8 cellular contexts compared by ENCODE assay signal in genomic region chr7:93245525-93246432, GRCh38. TPM values are rescaled to one million over a fixed set of nuclear protein-coding genes. Genes with fewer than 3 reads are reported as not detected.
DNase-seq lines count a peak whose midpoint lies in the region; ATAC-seq and TF ChIP-seq lines count a peak whose summit lies in the region.

No MANE protein-coding gene starts in this region.

- H3K4me3 Mint-ChIP-seq in endodermal cell (no peak overlapping the region), nephron progenitor cell (no peak overlapping the region)

- no peak overlapping the region for H3K27ac Mint-ChIP-seq in endodermal cell
- H3K27ac Mint-ChIP-seq in nephron progenitor cell = no peak overlapping the region

- WGBS in endodermal cell (ENCODE audit: insufficient coverage in 1 of 2, insufficient read length in 1 of 2), 2 experiments = 73 to 80% methylated on average over 2 to 9 of the region's 9 CpGs

- H3K9me3 ChIP-seq in OCI-LY3 (ENCODE audit: insufficient read depth, low read length) = no peaks in the 10 kb centered on the region
- H3K9me3 ChIP-seq in endodermal cell (ENCODE audit: control insufficient read depth, low read length) = no peaks in the 10 kb centered on the region

- ATAC-seq in GM21723 (IDR thresholded peaks at IDR 0.05; ENCODE audit: unreplicated experiment) = peak; percentile 54

- peak; percentile 10 for DNase-seq in AG09309 (ENCODE audit: low read depth)
- DNase-seq in endodermal cell = no peak
- DNase-seq in nephron progenitor cell = no peak
- no peak for DNase-seq in cortex of kidney (lab: John Stamatoyannopoulos, UW)
- DNase-seq in NCI-H345 treated with DMSO at 0.1 percent for 48 hours (lab: John Stamatoyannopoulos, UW; ENCODE audit: unreplicated experiment) = no peak
- no peak for DNase-seq in COLO668 (lab: John Stamatoyannopoulos, UW; ENCODE audit: unreplicated experiment)

- H3K4me3 ChIP-seq in AG09309 (ENCODE audit: control insufficient read depth, low read depth, low read length) (no peak overlapping the region), OCI-LY3 (ENCODE audit: low read length) (peak overlapping the region; percentile 75), endodermal cell (ENCODE audit: low read length) (no peak overlapping the region)

- H3K4me1 Mint-ChIP-seq in endodermal cell (peaks cover 2% of the 10 kb centered on the region), nephron progenitor cell (no peaks in the 10 kb centered on the region)

- H2AFZ ChIP-seq in OCI-LY3 (ENCODE audit: low read depth, low read length) = peak overlapping the region; percentile 55; the same call in 1 of the 2 replicates

- no peak overlapping the region for H3K27ac ChIP-seq in OCI-LY3 (ENCODE audit: low read length)
- no peak overlapping the region for H3K27ac ChIP-seq in endodermal cell (ENCODE audit: low read depth, low read length)

- H3K9me3 Mint-ChIP-seq in endodermal cell = no peaks in the 10 kb centered on the region
- H3K9me3 Mint-ChIP-seq in nephron progenitor cell = no peaks in the 10 kb centered on the region

- TF ChIP-seq CTCF in AG09309 (IDR thresholded peaks at IDR 0.05; ENCODE audit: control insufficient read depth, insufficient read depth, low read depth, low read length, missing control alignments) (peak; percentile 32), OCI-LY3 (IDR thresholded peaks at IDR 0.05; ENCODE audit: low read depth, low read length) (peak; percentile 85), endodermal cell (conservative IDR thresholded peaks at IDR 0.05) (peak; percentile 80), nephron progenitor cell (IDR thresholded peaks at IDR 0.05) (peak; percentile 60)

- H3K36me3 ChIP-seq in OCI-LY3 (replicated peaks; ENCODE audit: low read depth, low read length) (no peaks in the 10 kb centered on the region), endodermal cell (ENCODE audit: control insufficient read depth, insufficient read depth, low read length) (peaks cover under 1% of the 10 kb centered on the region)

- no peaks in the 10 kb centered on the region for H3K79me2 ChIP-seq in OCI-LY3 (ENCODE audit: low read length)

- H3K27me3 Mint-ChIP-seq in endodermal cell (ENCODE audit: insufficient read depth) (no peaks in the 10 kb centered on the region), nephron progenitor cell (ENCODE audit: low read depth, poor library complexity) (no peaks in the 10 kb centered on the region)

- H3K36me3 Mint-ChIP-seq in endodermal cell (ENCODE audit: low read depth) = no peaks in the 10 kb centered on the region
- H3K36me3 Mint-ChIP-seq in nephron progenitor cell (ENCODE audit: low read depth) = no peaks in the 10 kb centered on the region

- H3K4me2 ChIP-seq in OCI-LY3 (ENCODE audit: low read length) = peak overlapping the region; percentile 85

- H3K9ac ChIP-seq in OCI-LY3 (ENCODE audit: low read length) (peak overlapping the region; percentile 47), endodermal cell (ENCODE audit: extremely low read depth, low read length, poor library complexity, severe bottlenecking) (no peak overlapping the region)

- H3K4me1 ChIP-seq in OCI-LY3 (ENCODE audit: low read length) (0 out of 2 replicates have a peak, but pooled peaks cover 5% of the 10 kb centered on the region), endodermal cell (ENCODE audit: control insufficient read depth, insufficient read depth, low read length) (no peaks in the 10 kb centered on the region)

- H4K20me1 ChIP-seq in OCI-LY3 (ENCODE audit: insufficient read depth, low read length) = no peaks in the 10 kb centered on the region

- H3K27me3 ChIP-seq in OCI-LY3 (ENCODE audit: low read depth, low read length) (no peaks in the 10 kb centered on the region), endodermal cell (ENCODE audit: control insufficient read depth, insufficient read depth, low read length, poor library complexity, severe bottlenecking) (no peaks in the 10 kb centered on the region)

RNA-seq across cellular contexts. Expression of gene VPS50, which starts 13.6 kb away (rescaled TPM):
- total RNA-seq in endodermal cell = 10 to 100 TPM; 13.3 to 14.9 TPM
- 13.0 TPM for polyA plus RNA-seq in endodermal cell (2013, experiment 1 of 2)
- 14.4 TPM for polyA plus RNA-seq in endodermal cell (2013, experiment 2 of 2)

RNA-seq across cellular contexts. Expression of gene HEPACAM2, which starts 19.5 kb away (rescaled TPM):
- not detected for total RNA-seq in endodermal cell
- 0.32 TPM for polyA plus RNA-seq in endodermal cell (2013, experiment 1 of 2)
- polyA plus RNA-seq in endodermal cell (2013, experiment 2 of 2) = 0.37 TPM

Comparison
In these comparisons a context has a peak if more than half of its experiments do, and no peak if none do; other contexts are left out.
1. CTCF ChIP-seq: peak in every context shown above with its lines; median percentile 85 in OCI-LY3; 80 in endodermal cell; 60 in nephron progenitor cell; 32 in AG09309.